Comparison of ENCODE assay signal across 1 cellular context in the genomic region with DNA sequence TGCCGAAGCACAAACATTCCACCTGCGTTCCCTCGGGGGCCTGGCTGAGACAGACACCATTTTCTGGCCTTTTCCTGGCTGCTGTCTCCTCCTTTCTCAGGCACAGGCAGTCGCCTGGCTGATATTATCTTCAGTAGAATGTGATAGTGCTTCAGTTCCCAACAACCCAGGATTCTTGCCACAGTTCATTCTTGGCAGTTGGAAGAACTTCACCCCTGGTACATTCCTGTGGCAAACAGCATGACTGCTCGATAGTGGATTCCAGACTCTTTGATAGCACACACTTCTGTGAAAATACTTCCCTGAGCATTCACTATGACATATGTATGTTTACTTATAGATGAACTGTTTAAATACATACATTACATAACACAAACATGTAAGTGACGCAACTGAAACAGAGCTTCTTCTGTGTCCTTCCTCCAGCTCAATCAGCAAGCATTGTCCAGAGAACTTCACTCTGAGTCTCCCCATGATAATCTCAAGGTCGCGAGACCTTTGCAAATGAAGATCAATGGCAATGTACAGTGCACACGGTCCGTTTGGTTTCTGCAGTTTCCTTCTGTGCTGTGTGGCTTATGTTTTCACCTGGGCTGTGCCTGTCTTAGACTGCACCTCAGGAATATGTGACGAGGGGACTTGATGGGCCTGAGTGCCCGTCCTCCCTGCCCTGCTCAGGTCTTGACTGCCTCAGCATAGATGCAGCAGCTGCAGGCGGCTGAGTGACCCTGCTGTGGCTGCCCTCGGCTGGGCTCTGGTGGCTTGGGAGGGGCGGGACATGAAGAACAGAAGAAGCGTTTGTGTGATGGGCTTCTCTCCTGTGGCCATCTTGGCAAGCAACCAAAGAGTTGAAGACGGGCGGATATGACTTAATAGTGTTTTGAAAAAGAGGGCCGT.
TF ChIP-seq lines count a peak whose summit lies in the region.

No MANE protein-coding gene starts in this region.

TF ChIP-seq in HepG2, 621 proteins besides CTCF, POLR2A, EP300 and RAD21 (continued from another document and continues in another):
- TF ChIP-seq, protein P1, sequence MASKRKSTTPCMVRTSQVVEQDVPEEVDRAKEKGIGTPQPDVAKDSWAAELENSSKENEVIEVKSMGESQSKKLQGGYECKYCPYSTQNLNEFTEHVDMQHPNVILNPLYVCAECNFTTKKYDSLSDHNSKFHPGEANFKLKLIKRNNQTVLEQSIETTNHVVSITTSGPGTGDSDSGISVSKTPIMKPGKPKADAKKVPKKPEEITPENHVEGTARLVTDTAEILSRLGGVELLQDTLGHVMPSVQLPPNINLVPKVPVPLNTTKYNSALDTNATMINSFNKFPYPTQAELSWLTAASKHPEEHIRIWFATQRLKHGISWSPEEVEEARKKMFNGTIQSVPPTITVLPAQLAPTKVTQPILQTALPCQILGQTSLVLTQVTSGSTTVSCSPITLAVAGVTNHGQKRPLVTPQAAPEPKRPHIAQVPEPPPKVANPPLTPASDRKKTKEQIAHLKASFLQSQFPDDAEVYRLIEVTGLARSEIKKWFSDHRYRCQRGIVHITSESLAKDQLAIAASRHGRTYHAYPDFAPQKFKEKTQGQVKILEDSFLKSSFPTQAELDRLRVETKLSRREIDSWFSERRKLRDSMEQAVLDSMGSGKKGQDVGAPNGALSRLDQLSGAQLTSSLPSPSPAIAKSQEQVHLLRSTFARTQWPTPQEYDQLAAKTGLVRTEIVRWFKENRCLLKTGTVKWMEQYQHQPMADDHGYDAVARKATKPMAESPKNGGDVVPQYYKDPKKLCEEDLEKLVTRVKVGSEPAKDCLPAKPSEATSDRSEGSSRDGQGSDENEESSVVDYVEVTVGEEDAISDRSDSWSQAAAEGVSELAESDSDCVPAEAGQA (IDR thresholded peaks at IDR 0.05; ENCODE audit: low read depth) = no peak
- TF ChIP-seq, protein P1 (CRISPR knock-in tag; IDR thresholded peaks at IDR 0.05; ENCODE audit: borderline replicate concordance) = 0 out of 2 replicates have a peak, but pooled peaks have one; percentile 8
- TF ChIP-seq FOXK1 (CRISPR knock-in tag; IDR thresholded peaks at IDR 0.05; ENCODE audit: borderline replicate concordance, low read depth) (peak; percentile 53; the same call in 1 of the 2 replicates), TEAD3 (CRISPR knock-in tag; optimal IDR thresholded peaks at IDR 0.05; ENCODE audit: borderline replicate concordance) (peak; percentile 71), CEBPG (CRISPR knock-in tag; IDR thresholded peaks at IDR 0.05) (peak; percentile 97), NR1H2 (CRISPR knock-in tag; IDR thresholded peaks at IDR 0.05; ENCODE audit: borderline replicate concordance, low read depth) (peak; percentile 36; the same call in 1 of the 2 replicates), IRF2 (CRISPR knock-in tag; IDR thresholded peaks at IDR 0.05) (0 out of 2 replicates have a peak, but pooled peaks have one; percentile 27), EHMT2 (IDR thresholded peaks at IDR 0.05; ENCODE audit: borderline replicate concordance, low read depth, low read length) (0 out of 2 replicates have a peak, but pooled peaks have one; percentile 61), SIX4 (CRISPR knock-in tag; IDR thresholded peaks at IDR 0.05) (peak; percentile 73; the same call in 1 of the 2 replicates), KLF16 (CRISPR knock-in tag; IDR thresholded peaks at IDR 0.05) (peak in 1 of 2 experiments; percentile 59; a peak in 1 of 4 replicates), NFKB2 (CRISPR knock-in tag; IDR thresholded peaks at IDR 0.05; ENCODE audit: borderline replicate concordance) (no peak), TCF7 (IDR thresholded peaks at IDR 0.05; ENCODE audit: low read depth) (peak; percentile 60; the same call in 1 of the 2 replicates), CENPX (CRISPR knock-in tag; IDR thresholded peaks at IDR 0.05) (no peak), ZC3H4 (CRISPR knock-in tag; IDR thresholded peaks at IDR 0.05; ENCODE audit: borderline replicate concordance) (peak; percentile 42; the same call in 1 of the 2 replicates), SETDB1 (CRISPR knock-in tag; IDR thresholded peaks at IDR 0.05; ENCODE audit: borderline replicate concordance) (no peak), MEIS1 (CRISPR knock-in tag; IDR thresholded peaks at IDR 0.05; ENCODE audit: borderline replicate concordance) (peak; percentile 82; the same call in 1 of the 2 replicates), NONO (IDR thresholded peaks at IDR 0.05) (no peak), NONO (CRISPR knock-in tag; conservative IDR thresholded peaks at IDR 0.05) (peak; percentile 71), MXD1 (CRISPR knock-in tag; IDR thresholded peaks at IDR 0.05) (no peak; the same call in 1 of the 2 replicates), SRY (CRISPR knock-in tag; IDR thresholded peaks at IDR 0.05) (no peak), CREB3 (CRISPR knock-in tag; IDR thresholded peaks at IDR 0.05) (no peak; the same call in 1 of the 2 replicates), JARID2 (CRISPR knock-in tag; IDR thresholded peaks at IDR 0.05; ENCODE audit: insufficient replicate concordance) (peak; percentile 22), RORA (CRISPR knock-in tag; IDR thresholded peaks at IDR 0.05) (no peak), IRF9 (CRISPR knock-in tag; IDR thresholded peaks at IDR 0.05; ENCODE audit: borderline replicate concordance) (0 out of 2 replicates have a peak, but pooled peaks have one; percentile 16), ZNF572 (CRISPR knock-in tag; IDR thresholded peaks at IDR 0.05) (0 out of 2 replicates have a peak, but pooled peaks have one; percentile 59), NFATC3 (CRISPR knock-in tag; IDR thresholded peaks at IDR 0.05) (no peak), KAT8 (CRISPR knock-in tag; IDR thresholded peaks at IDR 0.05) (peak; percentile 25; the same call in 1 of the 2 replicates), BORCS8-MEF2B (CRISPR knock-in tag; IDR thresholded peaks at IDR 0.05) (peak; percentile 40; the same call in 1 of the 2 replicates)
- TF ChIP-seq, protein P2, sequence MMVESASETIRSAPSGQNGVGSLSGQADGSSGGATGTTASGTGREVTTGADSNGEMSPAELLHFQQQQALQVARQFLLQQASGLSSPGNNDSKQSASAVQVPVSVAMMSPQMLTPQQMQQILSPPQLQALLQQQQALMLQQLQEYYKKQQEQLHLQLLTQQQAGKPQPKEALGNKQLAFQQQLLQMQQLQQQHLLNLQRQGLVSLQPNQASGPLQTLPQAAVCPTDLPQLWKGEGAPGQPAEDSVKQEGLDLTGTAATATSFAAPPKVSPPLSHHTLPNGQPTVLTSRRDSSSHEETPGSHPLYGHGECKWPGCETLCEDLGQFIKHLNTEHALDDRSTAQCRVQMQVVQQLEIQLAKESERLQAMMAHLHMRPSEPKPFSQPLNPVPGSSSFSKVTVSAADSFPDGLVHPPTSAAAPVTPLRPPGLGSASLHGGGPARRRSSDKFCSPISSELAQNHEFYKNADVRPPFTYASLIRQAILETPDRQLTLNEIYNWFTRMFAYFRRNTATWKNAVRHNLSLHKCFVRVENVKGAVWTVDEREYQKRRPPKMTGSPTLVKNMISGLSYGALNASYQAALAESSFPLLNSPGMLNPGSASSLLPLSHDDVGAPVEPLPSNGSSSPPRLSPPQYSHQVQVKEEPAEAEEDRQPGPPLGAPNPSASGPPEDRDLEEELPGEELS (CRISPR knock-in tag; IDR thresholded peaks at IDR 0.05) = peak; percentile 89
- TF ChIP-seq, protein P3, sequence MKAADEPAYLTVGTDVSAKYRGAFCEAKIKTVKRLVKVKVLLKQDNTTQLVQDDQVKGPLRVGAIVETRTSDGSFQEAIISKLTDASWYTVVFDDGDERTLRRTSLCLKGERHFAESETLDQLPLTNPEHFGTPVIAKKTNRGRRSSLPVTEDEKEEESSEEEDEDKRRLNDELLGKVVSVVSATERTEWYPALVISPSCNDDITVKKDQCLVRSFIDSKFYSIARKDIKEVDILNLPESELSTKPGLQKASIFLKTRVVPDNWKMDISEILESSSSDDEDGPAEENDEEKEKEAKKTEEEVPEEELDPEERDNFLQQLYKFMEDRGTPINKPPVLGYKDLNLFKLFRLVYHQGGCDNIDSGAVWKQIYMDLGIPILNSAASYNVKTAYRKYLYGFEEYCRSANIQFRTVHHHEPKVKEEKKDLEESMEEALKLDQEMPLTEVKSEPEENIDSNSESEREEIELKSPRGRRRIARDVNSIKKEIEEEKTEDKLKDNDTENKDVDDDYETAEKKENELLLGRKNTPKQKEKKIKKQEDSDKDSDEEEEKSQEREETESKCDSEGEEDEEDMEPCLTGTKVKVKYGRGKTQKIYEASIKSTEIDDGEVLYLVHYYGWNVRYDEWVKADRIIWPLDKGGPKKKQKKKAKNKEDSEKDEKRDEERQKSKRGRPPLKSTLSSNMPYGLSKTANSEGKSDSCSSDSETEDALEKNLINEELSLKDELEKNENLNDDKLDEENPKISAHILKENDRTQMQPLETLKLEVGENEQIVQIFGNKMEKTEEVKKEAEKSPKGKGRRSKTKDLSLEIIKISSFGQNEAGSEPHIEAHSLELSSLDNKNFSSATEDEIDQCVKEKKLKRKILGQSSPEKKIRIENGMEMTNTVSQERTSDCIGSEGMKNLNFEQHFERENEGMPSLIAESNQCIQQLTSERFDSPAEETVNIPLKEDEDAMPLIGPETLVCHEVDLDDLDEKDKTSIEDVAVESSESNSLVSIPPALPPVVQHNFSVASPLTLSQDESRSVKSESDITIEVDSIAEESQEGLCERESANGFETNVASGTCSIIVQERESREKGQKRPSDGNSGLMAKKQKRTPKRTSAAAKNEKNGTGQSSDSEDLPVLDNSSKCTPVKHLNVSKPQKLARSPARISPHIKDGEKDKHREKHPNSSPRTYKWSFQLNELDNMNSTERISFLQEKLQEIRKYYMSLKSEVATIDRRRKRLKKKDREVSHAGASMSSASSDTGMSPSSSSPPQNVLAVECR (CRISPR knock-in tag; IDR thresholded peaks at IDR 0.05; ENCODE audit: borderline replicate concordance) = peak; percentile 21; the same call in 1 of the 2 replicates
- TF ChIP-seq, protein P4, sequence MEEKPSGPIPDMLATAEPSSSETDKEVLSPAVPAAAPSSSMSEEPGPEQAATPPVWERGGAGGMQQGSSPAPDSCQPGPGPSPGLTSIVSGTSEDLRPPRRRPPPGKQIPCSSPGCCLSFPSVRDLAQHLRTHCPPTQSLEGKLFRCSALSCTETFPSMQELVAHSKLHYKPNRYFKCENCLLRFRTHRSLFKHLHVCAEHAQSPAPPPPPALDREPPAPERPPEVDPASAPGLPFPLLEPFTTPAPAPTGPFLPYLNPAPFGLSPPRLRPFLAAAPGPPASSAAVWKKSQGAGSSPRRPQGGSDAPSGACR (CRISPR knock-in tag; IDR thresholded peaks at IDR 0.05) = no peak
- TF ChIP-seq, protein P5, sequence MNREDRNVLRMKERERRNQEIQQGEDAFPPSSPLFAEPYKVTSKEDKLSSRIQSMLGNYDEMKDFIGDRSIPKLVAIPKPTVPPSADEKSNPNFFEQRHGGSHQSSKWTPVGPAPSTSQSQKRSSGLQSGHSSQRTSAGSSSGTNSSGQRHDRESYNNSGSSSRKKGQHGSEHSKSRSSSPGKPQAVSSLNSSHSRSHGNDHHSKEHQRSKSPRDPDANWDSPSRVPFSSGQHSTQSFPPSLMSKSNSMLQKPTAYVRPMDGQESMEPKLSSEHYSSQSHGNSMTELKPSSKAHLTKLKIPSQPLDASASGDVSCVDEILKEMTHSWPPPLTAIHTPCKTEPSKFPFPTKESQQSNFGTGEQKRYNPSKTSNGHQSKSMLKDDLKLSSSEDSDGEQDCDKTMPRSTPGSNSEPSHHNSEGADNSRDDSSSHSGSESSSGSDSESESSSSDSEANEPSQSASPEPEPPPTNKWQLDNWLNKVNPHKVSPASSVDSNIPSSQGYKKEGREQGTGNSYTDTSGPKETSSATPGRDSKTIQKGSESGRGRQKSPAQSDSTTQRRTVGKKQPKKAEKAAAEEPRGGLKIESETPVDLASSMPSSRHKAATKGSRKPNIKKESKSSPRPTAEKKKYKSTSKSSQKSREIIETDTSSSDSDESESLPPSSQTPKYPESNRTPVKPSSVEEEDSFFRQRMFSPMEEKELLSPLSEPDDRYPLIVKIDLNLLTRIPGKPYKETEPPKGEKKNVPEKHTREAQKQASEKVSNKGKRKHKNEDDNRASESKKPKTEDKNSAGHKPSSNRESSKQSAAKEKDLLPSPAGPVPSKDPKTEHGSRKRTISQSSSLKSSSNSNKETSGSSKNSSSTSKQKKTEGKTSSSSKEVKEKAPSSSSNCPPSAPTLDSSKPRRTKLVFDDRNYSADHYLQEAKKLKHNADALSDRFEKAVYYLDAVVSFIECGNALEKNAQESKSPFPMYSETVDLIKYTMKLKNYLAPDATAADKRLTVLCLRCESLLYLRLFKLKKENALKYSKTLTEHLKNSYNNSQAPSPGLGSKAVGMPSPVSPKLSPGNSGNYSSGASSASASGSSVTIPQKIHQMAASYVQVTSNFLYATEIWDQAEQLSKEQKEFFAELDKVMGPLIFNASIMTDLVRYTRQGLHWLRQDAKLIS (CRISPR knock-in tag; IDR thresholded peaks at IDR 0.05) = no peak
